In genomic region chr1:18217398-18218043, GRCh38 we compare ENCODE assay signal across 8 cellular contexts.
DNase-seq lines count a peak whose midpoint lies in the region; ATAC-seq and TF ChIP-seq lines count a peak whose summit lies in the region.

No MANE protein-coding gene starts in this region.

- H3K4me1 ChIP-seq in foreskin keratinocyte: no peaks in the 10 kb centered on the region

- H3K27me3 ChIP-seq in foreskin keratinocyte: no peaks in the 10 kb centered on the region

- H3K27ac ChIP-seq in foreskin keratinocyte: no peak overlapping the region

- ATAC-seq in foreskin keratinocyte (peak; percentile 25), GM21367 (IDR thresholded peaks at IDR 0.05; ENCODE audit: unreplicated experiment) (no peak), GM21423 (IDR thresholded peaks at IDR 0.05; ENCODE audit: unreplicated experiment) (no peak), HG03571 (IDR thresholded peaks at IDR 0.05; ENCODE audit: unreplicated experiment) (no peak)

- TF ChIP-seq CTCF in GM12864 (IDR thresholded peaks at IDR 0.05; ENCODE audit: low read depth, low read length, missing control alignments) (peak; percentile 74), foreskin keratinocyte (conservative IDR thresholded peaks at IDR 0.05) (peak; percentile 55)

- DNase-seq in AG08395 (ENCODE audit: low spot score): peak; percentile 19
- DNase-seq in GM12864 (ENCODE audit: low read depth): peak; percentile 15
- DNase-seq in NCI-H69 (lab: John Stamatoyannopoulos, UW): peak; percentile 43
- no peak for DNase-seq in foreskin keratinocyte
- no peak for DNase-seq in T-helper 9 cell

- H3K4me3 ChIP-seq in GM12864 (ENCODE audit: low read depth, low read length): no peak overlapping the region

Comparison
In these comparisons a context has a peak if more than half of its experiments do, and no peak if none do; other contexts are left out.
1. DNase-seq: peak in AG08395 (single experiment), GM12864 (single experiment) and NCI-H69 (single experiment); none in foreskin keratinocyte (0 of 2) and T-helper 9 cell (single experiment).